18 cellular contexts compared by ENCODE assay signal in the genomic region with DNA sequence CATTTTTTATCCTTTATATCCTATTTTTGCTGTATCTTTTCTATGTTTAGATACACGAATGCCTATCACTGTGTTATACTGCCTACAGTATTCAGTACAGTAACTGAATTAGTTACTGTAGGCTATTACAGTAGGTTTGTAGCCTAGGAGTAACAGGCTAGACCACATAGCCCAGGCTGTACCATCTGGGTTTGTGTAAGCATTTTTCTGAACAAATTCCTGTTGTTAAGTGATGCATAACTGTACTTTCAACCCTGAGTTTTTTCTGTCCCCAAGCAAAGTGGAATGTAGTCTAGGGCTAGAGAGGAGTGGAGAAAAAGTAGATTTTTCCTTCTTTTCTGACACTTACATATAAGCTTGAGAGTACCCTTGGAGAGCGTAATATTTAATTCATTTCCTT.
"Had no signal": no experiment of that assay in that cellular context is flagged by ENCODE, and none has a peak within 500 bp of the region (broad histone marks: within the 10 kb centered on the region; RNA-seq: fewer than 3 reads in every experiment).

No MANE protein-coding gene starts in this region.

- H3K27ac ChIP-seq: coronary artery, dorsolateral prefrontal cortex, esophagus muscularis mucosa, gastrocnemius medialis, heart right ventricle, left lung, lower lobe of right lung had no signal

- H3K27me3 ChIP-seq: gastrocnemius medialis, left lung had no signal

- H3K9me3 ChIP-seq: esophagus muscularis mucosa, gastrocnemius medialis, heart right ventricle, left lung, lower lobe of right lung had no signal

- H3K4me1 ChIP-seq: esophagus muscularis mucosa, gastrocnemius medialis, heart right ventricle, left lung, lower lobe of right lung had no signal

- DNase-seq: dermis blood vessel endothelial cell; dorsolateral prefrontal cortex; effector CD4-positive, alpha-beta T cell; effector memory CD4-positive, alpha-beta T cell; foreskin melanocyte; gastrocnemius medialis; glutamatergic neuron; head of caudate nucleus; heart right ventricle; hippocampal formation; left colon; left lung; left ventricle myocardium superior; lower lobe of right lung; mesenchymal stem cell; mucosa of descending colon had no signal

- H3K36me3 ChIP-seq: esophagus muscularis mucosa, gastrocnemius medialis, heart right ventricle, left lung, lower lobe of right lung had no signal

- H3K4me3 ChIP-seq: coronary artery, dorsolateral prefrontal cortex, esophagus muscularis mucosa, gastrocnemius medialis, heart right ventricle, left lung, lower lobe of right lung, mucosa of descending colon had no signal
